18 cellular contexts compared by ENCODE assay signal in the genomic region with DNA sequence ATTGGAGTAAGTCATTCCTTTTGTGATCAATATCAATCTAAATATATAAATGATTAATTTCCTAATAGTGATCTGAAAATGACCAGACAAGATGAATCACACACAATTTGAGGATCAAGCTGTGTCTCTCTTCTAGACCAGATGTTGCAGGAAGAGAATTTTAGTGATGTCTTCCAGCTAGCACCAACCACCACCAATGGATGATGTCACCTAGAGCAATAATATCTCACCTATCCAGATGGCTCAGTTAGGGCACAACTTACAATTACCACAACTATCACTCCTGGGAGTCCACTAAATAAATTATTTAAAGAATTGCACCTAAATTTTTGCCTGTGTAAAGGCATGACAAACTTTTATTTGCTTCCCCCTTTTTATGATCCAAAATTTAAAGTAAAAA. TPM values are rescaled to one million over a fixed set of nuclear protein-coding genes. Genes with fewer than 3 reads are reported as not detected.
A peak's percentile ranks its signal among the peaks of the same experiment; 100 is the strongest.
DNase-seq lines count a peak whose midpoint lies in the region; TF ChIP-seq lines count a peak whose summit lies in the region.
"Had no signal": no experiment of that assay in that cellular context is flagged by ENCODE, and none has a peak within 500 bp of the region (broad histone marks: within the 10 kb centered on the region; RNA-seq: fewer than 3 reads in every experiment).

No MANE protein-coding gene starts in this region.

- POLR2A ChIA-PET in MCF 10A (lab: Yijun Ruan, JAX) = no interaction called here

- no peaks in the 10 kb centered on the region for H3K36me3 ChIP-seq in KMS-11 (ENCODE audit: insufficient read depth)

- H3K9ac ChIP-seq in KMS-11 = no peak overlapping the region
- H3K9ac ChIP-seq: GM23248 had no signal

- BruUV-seq in MCF 10A (replicated peaks; lab: Mats Ljungman, UMichigan) = no TSS peak

- H3K4me1 ChIP-seq in KMS-11 (ENCODE audit: low read depth, poor library complexity, severe bottlenecking) = no peaks in the 10 kb centered on the region

- no peak overlapping the region for H3K27ac Mint-ChIP-seq in MCF 10A (ENCODE audit: low read depth, unreplicated experiment)
- H3K27ac Mint-ChIP-seq: CD4-positive, alpha-beta memory T cell had no signal

- CTCF ChIA-PET in MCF 10A (lab: Yijun Ruan, JAX) = no interaction called here

- intact Hi-C loops in MCF 10A (cut with micrococcal nuclease) = no loop called here

- H3K9me3 Mint-ChIP-seq in MCF 10A (ENCODE audit: unreplicated experiment) = no peaks in the 10 kb centered on the region
- H3K9me3 Mint-ChIP-seq: CD4-positive, alpha-beta memory T cell had no signal

- H3K4me1 Mint-ChIP-seq in MCF 10A (ENCODE audit: insufficient read depth, unreplicated experiment) = no peaks in the 10 kb centered on the region
- H3K4me1 Mint-ChIP-seq: CD4-positive, alpha-beta memory T cell had no signal

- H3K36me3 Mint-ChIP-seq in MCF 10A (ENCODE audit: insufficient read depth, unreplicated experiment) = no peaks in the 10 kb centered on the region
- H3K36me3 Mint-ChIP-seq: CD4-positive, alpha-beta memory T cell had no signal

- H3K79me2 ChIP-seq in KMS-11 (ENCODE audit: insufficient read depth, low read depth) = no peaks in the 10 kb centered on the region

- peaks cover 74% of the 10 kb centered on the region for H3K27me3 Mint-ChIP-seq in MCF 10A (ENCODE audit: insufficient read depth, unreplicated experiment)

- DNase-seq in NCI-H2171 (lab: John Stamatoyannopoulos, UW) (peak; percentile 4), OCI-M1 (lab: John Stamatoyannopoulos, UW) (peak; percentile 14), NCI-H446 (lab: John Stamatoyannopoulos, UW) (no peak), MCF 10A (ENCODE audit: unreplicated experiment) (no peak), NCI-H1417 treated with DMSO at 0.1 percent for 48 hours (lab: John Stamatoyannopoulos, UW) (no peak)
- DNase-seq: C1 segment of cervical spinal cord; Calu3; CD4-positive, alpha-beta memory T cell; COR-L47; DMS79; EL; GDM1; GM23248; H7; HCEC 1CT had no signal

- no peak overlapping the region for H3K4me3 Mint-ChIP-seq in MCF 10A (ENCODE audit: unreplicated experiment)
- H3K4me3 Mint-ChIP-seq: CD4-positive, alpha-beta memory T cell had no signal

- H3K27me3 ChIP-seq in KMS-11 (ENCODE audit: insufficient read depth, low read depth) = no peaks in the 10 kb centered on the region

- TF ChIP-seq CTCF in KMS-11 (conservative IDR thresholded peaks at IDR 0.05; ENCODE audit: low read depth, low read length) (no peak), MCF 10A (IDR thresholded peaks at IDR 0.05; ENCODE audit: unreplicated experiment) (no peak)

- H3K4me3 ChIP-seq in KMS-11 (IDR thresholded peaks at IDR 0.05; ENCODE audit: insufficient read depth, low read depth, low read length) = no peak overlapping the region
- H3K4me3 ChIP-seq: GM12878, GM23248 had no signal

- no peaks in the 10 kb centered on the region for H4K20me1 ChIP-seq in KMS-11 (ENCODE audit: insufficient read depth)

- no peak overlapping the region for H2AFZ ChIP-seq in KMS-11 (ENCODE audit: low read depth)
- H2AFZ ChIP-seq: GM23248 had no signal

- 0 out of 2 replicates have a peak overlapping the region, but pooled peaks have one; percentile 1 for H3K4me2 ChIP-seq in KMS-11

- no peak overlapping the region for H3K27ac ChIP-seq in KMS-11
- H3K27ac ChIP-seq: GM23248 had no signal

RNA-seq across cellular contexts. Expression of gene RELN, which starts 25.2 kb away (rescaled TPM):
- not detected in 2 replicates for total RNA-seq in MCF 10A (2022)
- total RNA-seq: A673; CD4-positive, alpha-beta memory T cell had no signal

Comparison
In these comparisons a context has a peak if more than half of its experiments do, and no peak if none do; other contexts are left out.
1. DNase-seq: peak in NCI-H2171 (single experiment) and OCI-M1 (single experiment); none in NCI-H446 (0 of 2), MCF 10A (single experiment) and NCI-H1417 treated with DMSO at 0.1 percent for 48 hours (single experiment).